8 cellular contexts compared by ENCODE assay signal in the genomic region with DNA sequence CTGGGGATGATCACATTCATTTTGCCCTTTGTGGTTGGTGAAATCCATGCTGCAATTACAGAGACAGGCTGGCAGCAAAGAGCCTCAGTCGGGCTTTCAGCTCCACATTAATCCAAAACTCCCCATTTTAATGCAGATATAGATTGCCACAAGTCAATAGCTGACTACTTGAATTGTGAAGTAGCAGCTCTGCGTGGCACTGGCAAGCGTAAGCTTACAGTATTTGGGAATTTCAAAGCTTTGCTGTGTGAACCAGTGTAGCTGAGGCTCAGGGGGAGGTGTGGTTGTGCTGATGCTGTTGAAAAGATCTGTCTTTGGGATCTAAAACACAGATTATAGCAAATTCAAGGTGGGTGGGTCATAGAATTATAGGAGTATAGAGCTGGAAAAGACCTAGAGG.
"Had no signal": no experiment of that assay in that cellular context is flagged by ENCODE, and none has a peak within 500 bp of the region (broad histone marks: within the 10 kb centered on the region; RNA-seq: fewer than 3 reads in every experiment).

No MANE protein-coding gene starts in this region.

- H3K9me3 Mint-ChIP-seq: H9 had no signal

- H3K4me3 Mint-ChIP-seq: H9 had no signal

- H3K27ac Mint-ChIP-seq: H9 had no signal

- DNase-seq: GOT3, H9, HCEC 1CT, IMR-90, KG1 had no signal

- ATAC-seq: K562 had no signal

- H3K4me3 ChIP-seq: K562 had no signal

- FAIRE-seq: H54, HTR-8/SVneo, K562 had no signal
